In the genomic region with DNA sequence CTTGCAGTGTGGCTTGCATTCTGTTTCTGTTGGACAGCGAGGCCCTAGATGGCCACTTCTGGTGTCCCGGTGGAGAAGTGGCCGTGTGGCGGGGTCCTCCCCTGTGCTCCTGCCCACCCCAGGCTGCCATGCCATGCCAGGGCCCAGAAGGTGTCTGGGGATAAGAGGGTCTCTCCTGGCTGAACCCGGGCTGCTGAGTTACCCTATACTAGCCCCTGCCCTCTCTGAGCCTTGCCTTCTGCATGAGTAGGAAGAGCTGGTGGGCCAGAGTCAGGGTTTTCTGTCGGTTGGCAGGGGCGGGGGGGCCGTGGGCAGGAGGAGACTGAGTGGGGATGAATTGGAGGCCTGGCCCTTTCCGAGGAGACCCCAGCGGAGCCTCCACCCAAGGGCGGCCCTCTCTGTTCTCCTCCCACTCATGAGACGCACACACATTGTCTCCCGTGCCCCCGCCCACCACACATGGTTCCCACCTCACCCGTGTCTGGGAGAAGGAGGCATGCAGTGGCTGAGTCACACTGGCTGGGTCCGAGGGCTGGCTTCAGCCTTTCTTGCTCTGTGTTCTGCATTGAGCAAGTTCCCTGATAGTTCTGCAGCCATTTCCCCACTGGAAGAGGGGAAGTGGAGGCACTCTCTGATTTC, we compare ENCODE assay signal across 14 cellular contexts. TPM values are rescaled to one million over a fixed set of nuclear protein-coding genes. Genes with fewer than 3 reads are reported as not detected.
DNase-seq lines count a peak whose midpoint lies in the region; ATAC-seq and TF ChIP-seq lines count a peak whose summit lies in the region.
"Had no signal": no experiment of that assay in that cellular context is flagged by ENCODE, and none has a peak within 500 bp of the region (broad histone marks: within the 10 kb centered on the region; RNA-seq: fewer than 3 reads in every experiment).

No MANE protein-coding gene starts in this region.

- dilution Hi-C loops in mammary epithelial cell (cut with HindIII; ENCODE audit: low sequenced_read_pairs), result no loop called here

- H3K9ac ChIP-seq in mammary epithelial cell (ENCODE audit: insufficient read depth, low read length), result no peak overlapping the region

- H3K4me1 ChIP-seq in HEK293 (ENCODE audit: control insufficient read depth, insufficient read depth, low read length) (no peaks in the 10 kb centered on the region), RWPE2 (ENCODE audit: insufficient read depth, poor library complexity, severe bottlenecking) (no peaks in the 10 kb centered on the region), osteoblast (ENCODE audit: insufficient read depth, low read length) (no peaks in the 10 kb centered on the region), mammary epithelial cell (ENCODE audit: insufficient read depth, low read length) (no peaks in the 10 kb centered on the region)
- H3K4me1 ChIP-seq: HAP-1 had no signal

- H2AFZ ChIP-seq in osteoblast (ENCODE audit: low read length) (no peak overlapping the region), mammary epithelial cell (ENCODE audit: low read depth, low read length) (no peak overlapping the region)

- H3K4me3 ChIP-seq in HEK293 (ENCODE audit: low read depth, low read length) (no peak overlapping the region), RWPE2 (ENCODE audit: severe bottlenecking) (no peak overlapping the region), osteoblast (ENCODE audit: insufficient read depth, low read length) (no peak overlapping the region), mammary epithelial cell (replicated peaks in 1 of 3; ENCODE audit: insufficient read depth in 1 of 3, low read depth in 2 of 3, low read length in 3 of 3) (no peak overlapping the region)
- H3K4me3 ChIP-seq: HAP-1 had no signal

- ATAC-seq in RWPE2 (ENCODE audit: low read depth), result no peak
- ATAC-seq: CD8-positive, alpha-beta T cell had no signal

- H3K27me3 ChIP-seq in RWPE2 (ENCODE audit: insufficient read depth, poor library complexity, severe bottlenecking) (no peaks in the 10 kb centered on the region), osteoblast (ENCODE audit: insufficient read depth, low read length) (peaks cover 44% of the 10 kb centered on the region), mammary epithelial cell (ENCODE audit: insufficient read depth, low read length) (no peaks in the 10 kb centered on the region)

- POLR2A ChIA-PET in HEK293 (lab: Yijun Ruan, JAX), result no interaction called here

- H3K4me1 Mint-ChIP-seq in glutamatergic neuron (ENCODE audit: low read depth, unreplicated experiment), result peaks cover 5% of the 10 kb centered on the region
- H3K4me1 Mint-ChIP-seq: CD4-positive, CD25-positive, alpha-beta regulatory T cell had no signal

- H3K9me3 ChIP-seq in HEK293 (ENCODE audit: control insufficient read depth, insufficient read depth, low read depth, low read length) (no peaks in the 10 kb centered on the region), RWPE2 (ENCODE audit: severe bottlenecking) (no peaks in the 10 kb centered on the region), osteoblast (ENCODE audit: low read depth, low read length) (no peaks in the 10 kb centered on the region), mammary epithelial cell (replicated peaks; ENCODE audit: insufficient read depth, low read length) (no peaks in the 10 kb centered on the region)
- H3K9me3 ChIP-seq: Caco-2, HAP-1 had no signal

- DNase-seq in RWPE2 (ENCODE audit: low spot score) (peak; percentile 87), osteoblast (ENCODE audit: insufficient read length, low spot score, missing footprints) (peak; percentile 60), glutamatergic neuron (no peak), mammary epithelial cell (no peak)
- no peak for DNase-seq in stimulated activated CD4-positive, alpha-beta T cell treated with anti-CD3 and anti-CD28 coated beads, Interleukin-4, amount 100 ng/mL, for 24 hours
- DNase-seq: C1 segment of cervical spinal cord; Caco-2; CD4-positive, CD25-positive, alpha-beta regulatory T cell; CD8-positive, alpha-beta T cell; DMS153; DND-41; GOT3 had no signal

- peaks cover 4% of the 10 kb centered on the region for H3K36me3 Mint-ChIP-seq in glutamatergic neuron (ENCODE audit: unreplicated experiment)
- H3K36me3 Mint-ChIP-seq: CD4-positive, CD25-positive, alpha-beta regulatory T cell; CD8-positive, alpha-beta T cell had no signal

- H3K4me3 Mint-ChIP-seq in glutamatergic neuron (ENCODE audit: unreplicated experiment), result no peak overlapping the region
- H3K4me3 Mint-ChIP-seq: CD4-positive, CD25-positive, alpha-beta regulatory T cell; CD8-positive, alpha-beta T cell had no signal

- no peak overlapping the region for H3K4me2 ChIP-seq in osteoblast (ENCODE audit: insufficient read depth, low read length)
- H3K4me2 ChIP-seq in mammary epithelial cell (ENCODE audit: insufficient read depth, low read depth, low read length), result no peak overlapping the region

- H3K9me3 Mint-ChIP-seq in glutamatergic neuron (ENCODE audit: unreplicated experiment), result peaks cover 3% of the 10 kb centered on the region
- H3K9me3 Mint-ChIP-seq: CD4-positive, CD25-positive, alpha-beta regulatory T cell; CD8-positive, alpha-beta T cell had no signal

- peaks cover 2% of the 10 kb centered on the region for H3K27me3 Mint-ChIP-seq in glutamatergic neuron (ENCODE audit: unreplicated experiment)

- H3K79me2 ChIP-seq in osteoblast (ENCODE audit: insufficient read depth, low read length), result no peaks in the 10 kb centered on the region
- H3K79me2 ChIP-seq in mammary epithelial cell (ENCODE audit: insufficient read depth, low read length), result no peaks in the 10 kb centered on the region

- CTCF ChIA-PET in HEK293 (lab: Yijun Ruan, JAX) (interaction anchor here (1.1 kb wide), 1 partner anchor 293 kb away, joined by 3 read pairs; no protein-coding TSS in a partner anchor), mammary epithelial cell (lab: Charles Lee; ENCODE audit: low non-redundant PET) (no interaction called here)

- H3K36me3 ChIP-seq in HEK293 (ENCODE audit: control insufficient read depth in 2 of 2, insufficient read depth in 1 of 2, low read length in 2 of 2), result no peaks in the 10 kb centered on the region
- no peaks in the 10 kb centered on the region for H3K36me3 ChIP-seq in RWPE2 (ENCODE audit: low read depth)
- no peaks in the 10 kb centered on the region for H3K36me3 ChIP-seq in osteoblast (ENCODE audit: insufficient read depth, low read length)
- H3K36me3 ChIP-seq in mammary epithelial cell (ENCODE audit: insufficient read depth, low read length), result no peaks in the 10 kb centered on the region
- H3K36me3 ChIP-seq: HAP-1 had no signal

- intact Hi-C loops in mammary epithelial cell (cut with micrococcal nuclease), result no loop called here

- 74% methylated on average over 10 of the region's 16 CpGs for WGBS in mammary epithelial cell (ENCODE audit: low coverage, missing lambda C conversion rate)

- H3K27ac Mint-ChIP-seq in glutamatergic neuron (ENCODE audit: unreplicated experiment), result no peak overlapping the region
- H3K27ac Mint-ChIP-seq: CD4-positive, CD25-positive, alpha-beta regulatory T cell; CD8-positive, alpha-beta T cell had no signal

- no peak overlapping the region for H3K27ac ChIP-seq in HEK293 (ENCODE audit: extremely low read depth, low read depth, low read length)
- no peak overlapping the region for H3K27ac ChIP-seq in RWPE2 (ENCODE audit: poor library complexity, severe bottlenecking)
- no peak overlapping the region for H3K27ac ChIP-seq in osteoblast (ENCODE audit: low read depth, low read length)
- H3K27ac ChIP-seq in mammary epithelial cell (ENCODE audit: insufficient read depth, low read depth, low read length), result no peak overlapping the region

- no TSS peak for BruUV-seq in mammary epithelial cell (replicated peaks; lab: Mats Ljungman, UMichigan)

- in situ Hi-C loops in mammary epithelial cell (cut with MboI; ENCODE audit: low sequenced_read_pairs in 2 of 2), result no loop called here

- H4K20me1 ChIP-seq in osteoblast (ENCODE audit: insufficient read depth, low read length), result no peaks in the 10 kb centered on the region
- H4K20me1 ChIP-seq in mammary epithelial cell (ENCODE audit: insufficient read depth, low read length), result no peaks in the 10 kb centered on the region

- no peak for TF ChIP-seq CTCF in HEK293 (tag by site-specific recombination; IDR thresholded peaks at IDR 0.05)
- TF ChIP-seq CTCF in RWPE2 (IDR thresholded peaks at IDR 0.05; ENCODE audit: poor library complexity, severe bottlenecking), result no peak
- TF ChIP-seq CTCF in osteoblast (IDR thresholded peaks at IDR 0.05; ENCODE audit: extremely low read depth, low read depth, low read length), result no peak
- no peak for TF ChIP-seq CTCF in glutamatergic neuron (IDR thresholded peaks at IDR 0.05; ENCODE audit: partially characterized antibody, unreplicated experiment)
- no peak for TF ChIP-seq CTCF in mammary epithelial cell (conservative IDR thresholded peaks at IDR 0.05 in 1 of 2, IDR thresholded peaks at IDR 0.05 in 1 of 2; ENCODE audit: extremely low read depth in 1 of 2, insufficient read depth in 1 of 2, low read depth in 1 of 2, low read length in 2 of 2)

TF ChIP-seq in HEK293, 187 proteins besides CTCF, POLR2A, EP300 and RAD21 (continues in another document):
- TF ChIP-seq ZNF37A (tag by site-specific recombination; IDR thresholded peaks at IDR 0.05) (no peak), ZFHX2 (tag by site-specific recombination; conservative IDR thresholded peaks at IDR 0.05) (peak; percentile 89), ZBTB11 (tag by site-specific recombination; conservative IDR thresholded peaks at IDR 0.05; ENCODE audit: low read depth) (no peak)

RNA-seq across cellular contexts. Expression of gene VSTM2L, which starts 24.6 kb away (rescaled TPM):
- 2.5 and 2.9 TPM in 2 replicates for total RNA-seq in osteoblast
- total RNA-seq in glutamatergic neuron (ENCODE audit: unreplicated experiment), result 15.9 TPM
- 1 to 10 TPM; 1.7 to 3.0 TPM for total RNA-seq in mammary epithelial cell
- polyA plus RNA-seq in mammary epithelial cell, result 4.4 TPM
- polyA minus RNA-seq in mammary epithelial cell, result 4.4 TPM
- total RNA-seq: Caco-2; CD4-positive, CD25-positive, alpha-beta regulatory T cell; CD8-positive, alpha-beta T cell had no signal
- polyA plus RNA-seq: CD4-positive, CD25-positive, alpha-beta regulatory T cell had no signal

Comparison
In these comparisons a context has a peak if more than half of its experiments do, and no peak if none do; other contexts are left out.
1. DNase-seq: peak in RWPE2 (single experiment) and osteoblast (single experiment); none in glutamatergic neuron (single experiment), stimulated activated CD4-positive, alpha-beta T cell treated with anti-CD3 and anti-CD28 coated beads, Interleukin-4, amount 100 ng/mL, for 24 hours (single experiment) and mammary epithelial cell (single experiment).